Comparison of ENCODE assay signal across 20 cellular contexts in genomic region chr2:195442458-195443175, GRCh38.
A peak's percentile ranks its signal among the peaks of the same experiment; 100 is the strongest.
DNase-seq lines count a peak whose midpoint lies in the region; ATAC-seq lines count a peak whose summit lies in the region.
"Had no signal": no experiment of that assay in that cellular context is flagged by ENCODE, and none has a peak within 500 bp of the region (broad histone marks: within the 10 kb centered on the region; RNA-seq: fewer than 3 reads in every experiment).

No MANE protein-coding gene starts in this region.

- peaks cover 25% of the 10 kb centered on the region for H3K9me3 Mint-ChIP-seq in activated CD4-positive, alpha-beta memory T cell treated with anti-CD3 and anti-CD28 coated beads for 36 hours
- peaks cover 28% of the 10 kb centered on the region for H3K9me3 Mint-ChIP-seq in activated CD4-positive, alpha-beta memory T cell treated with anti-CD3 and anti-CD28 coated beads, Interleukin-2, amount 10 ng/mL, durations not matched to agents 7 days and 5 days
- H3K9me3 Mint-ChIP-seq in activated naive CD4-positive, alpha-beta T cell treated with anti-CD3 and anti-CD28 coated beads, Interleukin-2, amount 50 U/mL, for 72 hours = peaks cover 9 to 41% of the 10 kb centered on the region in 2 donors
- peaks cover 24% of the 10 kb centered on the region for H3K9me3 Mint-ChIP-seq in activated naive CD8-positive, alpha-beta T cell treated with anti-CD3 and anti-CD28 coated beads for 36 hours
- H3K9me3 Mint-ChIP-seq in stimulated activated naive CD8-positive, alpha-beta T cell treated with anti-CD3 and anti-CD28 coated beads, Interleukin-15, amount 100 ng/mL, for 72 hours = peaks cover 22 to 46% of the 10 kb centered on the region in 2 donors
- H3K9me3 Mint-ChIP-seq: GM23338 had no signal

- H3K36me3 Mint-ChIP-seq in activated CD4-positive, alpha-beta memory T cell treated with anti-CD3 and anti-CD28 coated beads for 36 hours = peaks cover 11% of the 10 kb centered on the region
- peaks cover 26% of the 10 kb centered on the region for H3K36me3 Mint-ChIP-seq in activated CD4-positive, alpha-beta memory T cell treated with anti-CD3 and anti-CD28 coated beads, Interleukin-2, amount 10 ng/mL, durations not matched to agents 7 days and 5 days (ENCODE audit: low read depth)
- H3K36me3 Mint-ChIP-seq in activated naive CD4-positive, alpha-beta T cell treated with anti-CD3 and anti-CD28 coated beads, Interleukin-2, amount 50 U/mL, for 72 hours = peaks cover 16 to 33% of the 10 kb centered on the region in 2 donors
- peaks cover 17% of the 10 kb centered on the region for H3K36me3 Mint-ChIP-seq in activated naive CD8-positive, alpha-beta T cell treated with anti-CD3 and anti-CD28 coated beads for 36 hours

- CTCF ChIA-PET in activated CD4-positive, alpha-beta memory T cell treated with anti-CD3 and anti-CD28 coated beads for 36 hours (lab: Charles Lee) = interaction anchor here (1.0 kb wide), 1 partner anchor 33 kb away, joined by 3 read pairs; no protein-coding TSS in a partner anchor
- CTCF ChIA-PET in activated CD4-positive, alpha-beta memory T cell treated with anti-CD3 and anti-CD28 coated beads, Interleukin-2, amount 10 ng/mL, durations not matched to agents 7 days and 5 days (lab: Charles Lee) = no interaction called here

- POLR2A ChIA-PET in activated CD4-positive, alpha-beta memory T cell treated with anti-CD3 and anti-CD28 coated beads for 36 hours (lab: Charles Lee) = interaction anchor here (0.6 kb wide), 1 partner anchor 240 kb away, joined by 3 read pairs; no protein-coding TSS in a partner anchor
- POLR2A ChIA-PET in activated CD4-positive, alpha-beta memory T cell treated with anti-CD3 and anti-CD28 coated beads, Interleukin-2, amount 10 ng/mL, durations not matched to agents 7 days and 5 days (lab: Charles Lee) = no interaction called here

- intact Hi-C loops in activated CD4-positive, alpha-beta memory T cell treated with anti-CD3 and anti-CD28 coated beads for 36 hours (cut with micrococcal nuclease) = loop anchor here (1.0 to 2.0 kb wide), 3 partner anchors 35 to 92 kb away; no protein-coding TSS in a partner anchor

- H3K27me3 Mint-ChIP-seq in activated CD4-positive, alpha-beta memory T cell treated with anti-CD3 and anti-CD28 coated beads for 36 hours = no peaks in the 10 kb centered on the region
- H3K27me3 Mint-ChIP-seq in activated CD4-positive, alpha-beta memory T cell treated with anti-CD3 and anti-CD28 coated beads, Interleukin-2, amount 10 ng/mL, durations not matched to agents 7 days and 5 days = no peaks in the 10 kb centered on the region
- H3K27me3 Mint-ChIP-seq in activated naive CD8-positive, alpha-beta T cell treated with anti-CD3 and anti-CD28 coated beads for 36 hours = no peaks in the 10 kb centered on the region
- no peaks in the 10 kb centered on the region for H3K27me3 Mint-ChIP-seq in stimulated activated naive CD8-positive, alpha-beta T cell treated with anti-CD3 and anti-CD28 coated beads, Interleukin-15, amount 100 ng/mL, for 72 hours
- H3K27me3 Mint-ChIP-seq: B cell had no signal

- no peak for DNase-seq in activated CD4-positive, alpha-beta memory T cell treated with anti-CD3 and anti-CD28 coated beads for 36 hours
- DNase-seq in activated CD4-positive, alpha-beta memory T cell treated with anti-CD3 and anti-CD28 coated beads, Interleukin-2, amount 10 ng/mL, durations not matched to agents 7 days and 5 days = no peak
- DNase-seq in activated naive CD4-positive, alpha-beta T cell treated with anti-CD3 and anti-CD28 coated beads, Interleukin-2, amount 50 U/mL, for 72 hours (ENCODE audit: low spot score in 2 of 2) = no peak
- DNase-seq in activated naive CD4-positive, alpha-beta T cell treated with anti-CD3 and anti-CD28 coated beads, Interleukin-2, amount 50 U/mL, for 16 hours = no peak
- no peak for DNase-seq in activated naive CD8-positive, alpha-beta T cell treated with anti-CD3 and anti-CD28 coated beads for 36 hours
- no peak for DNase-seq in stimulated activated naive CD8-positive, alpha-beta T cell treated with anti-CD3 and anti-CD28 coated beads, Interleukin-15, amount 100 ng/mL, for 72 hours
- no peak for DNase-seq in NCI-H1417 (lab: John Stamatoyannopoulos, UW)
- DNase-seq: GDM1, Kasumi-1, NCI-H1436, NCI-H1930, NCI-H2227 treated with DMSO at 0.1 percent for 48 hours, NCI-H510A, NCI-H774 had no signal

- peak; percentile 91 to 93 for ATAC-seq in activated naive CD4-positive, alpha-beta T cell treated with anti-CD3 and anti-CD28 coated beads, Interleukin-2, amount 50 U/mL, for 72 hours
- peak; percentile 55 for ATAC-seq in stimulated activated naive CD8-positive, alpha-beta T cell treated with anti-CD3 and anti-CD28 coated beads, Interleukin-15, amount 100 ng/mL, for 72 hours
- ATAC-seq in esophagus mucosa = no peak
- ATAC-seq: A549, GM23338, Right ventricle myocardium inferior had no signal

- H3K4me3 Mint-ChIP-seq in activated CD4-positive, alpha-beta memory T cell treated with anti-CD3 and anti-CD28 coated beads for 36 hours = no peak overlapping the region
- no peak overlapping the region for H3K4me3 Mint-ChIP-seq in activated CD4-positive, alpha-beta memory T cell treated with anti-CD3 and anti-CD28 coated beads, Interleukin-2, amount 10 ng/mL, durations not matched to agents 7 days and 5 days
- H3K4me3 Mint-ChIP-seq in activated naive CD8-positive, alpha-beta T cell treated with anti-CD3 and anti-CD28 coated beads for 36 hours = no peak overlapping the region
- H3K4me3 Mint-ChIP-seq in stimulated activated naive CD8-positive, alpha-beta T cell treated with anti-CD3 and anti-CD28 coated beads, Interleukin-15, amount 100 ng/mL, for 72 hours = no peak overlapping the region
- H3K4me3 Mint-ChIP-seq: B cell, CD14-positive monocyte, GM23338 had no signal

- peaks cover 9% of the 10 kb centered on the region for H3K4me1 Mint-ChIP-seq in activated CD4-positive, alpha-beta memory T cell treated with anti-CD3 and anti-CD28 coated beads for 36 hours (ENCODE audit: low read depth)
- H3K4me1 Mint-ChIP-seq in activated CD4-positive, alpha-beta memory T cell treated with anti-CD3 and anti-CD28 coated beads, Interleukin-2, amount 10 ng/mL, durations not matched to agents 7 days and 5 days = no peaks in the 10 kb centered on the region
- H3K4me1 Mint-ChIP-seq in activated naive CD8-positive, alpha-beta T cell treated with anti-CD3 and anti-CD28 coated beads for 36 hours = no peaks in the 10 kb centered on the region
- no peaks in the 10 kb centered on the region for H3K4me1 Mint-ChIP-seq in stimulated activated naive CD8-positive, alpha-beta T cell treated with anti-CD3 and anti-CD28 coated beads, Interleukin-15, amount 100 ng/mL, for 72 hours
- H3K4me1 Mint-ChIP-seq: B cell, CD14-positive monocyte, GM23338 had no signal

- peak overlapping the region; percentile 20 for H3K27ac Mint-ChIP-seq in activated CD4-positive, alpha-beta memory T cell treated with anti-CD3 and anti-CD28 coated beads for 36 hours
- no peak overlapping the region for H3K27ac Mint-ChIP-seq in activated CD4-positive, alpha-beta memory T cell treated with anti-CD3 and anti-CD28 coated beads, Interleukin-2, amount 10 ng/mL, durations not matched to agents 7 days and 5 days
- H3K27ac Mint-ChIP-seq in activated naive CD4-positive, alpha-beta T cell treated with anti-CD3 and anti-CD28 coated beads, Interleukin-2, amount 50 U/mL, for 72 hours = peak overlapping the region in 1 of 2 donors; percentile 46
- H3K27ac Mint-ChIP-seq in activated naive CD8-positive, alpha-beta T cell treated with anti-CD3 and anti-CD28 coated beads for 36 hours = peak overlapping the region; percentile 9
- no peak overlapping the region for H3K27ac Mint-ChIP-seq in stimulated activated naive CD8-positive, alpha-beta T cell treated with anti-CD3 and anti-CD28 coated beads, Interleukin-15, amount 100 ng/mL, for 72 hours
- H3K27ac Mint-ChIP-seq: B cell, CD14-positive monocyte, GM23338 had no signal

Comparison
In these comparisons a context has a peak if more than half of its experiments do, and no peak if none do; other contexts are left out.
1. H3K27ac Mint-ChIP-seq: peak in activated CD4-positive, alpha-beta memory T cell treated with anti-CD3 and anti-CD28 coated beads for 36 hours (single experiment) and activated naive CD8-positive, alpha-beta T cell treated with anti-CD3 and anti-CD28 coated beads for 36 hours (single experiment); none in activated CD4-positive, alpha-beta memory T cell treated with anti-CD3 and anti-CD28 coated beads, Interleukin-2, amount 10 ng/mL, durations not matched to agents 7 days and 5 days (single experiment) and stimulated activated naive CD8-positive, alpha-beta T cell treated with anti-CD3 and anti-CD28 coated beads, Interleukin-15, amount 100 ng/mL, for 72 hours (0 of 2).